ENCODE assay signal across 12 cellular contexts in genomic region chr5:131270809-131271208, GRCh38. TPM values are rescaled to one million over a fixed set of nuclear protein-coding genes. Genes with fewer than 3 reads are reported as not detected.
DNase-seq lines count a peak whose midpoint lies in the region; ATAC-seq and TF ChIP-seq lines count a peak whose summit lies in the region.
"Had no signal": no experiment of that assay in that cellular context is flagged by ENCODE, and none has a peak within 500 bp of the region (broad histone marks: within the 10 kb centered on the region; RNA-seq: fewer than 3 reads in every experiment).

No MANE protein-coding gene starts in this region.

- intact Hi-C loops in dendritic cell treated with granulocyte-macrophage colony-stimulating factor and Interleukin-4, amounts not matched to agents 40 ng/mL and 50 ng/mL, for 4 days (cut with micrococcal nuclease) = no loop called here
- intact Hi-C loops in tibial artery (cut with DNase I; ENCODE audit: low total_unique reads) (no loop called here), vagina (cut with DNase I) (no loop called here)

- H3K27me3 ChIP-seq in tibial artery = no peaks in the 10 kb centered on the region
- H3K27me3 ChIP-seq in vagina = no peaks in the 10 kb centered on the region
- H3K27me3 ChIP-seq: dorsolateral prefrontal cortex had no signal

- no peaks in the 10 kb centered on the region for H3K27me3 Mint-ChIP-seq in activated T-cell treated with anti-CD3 and anti-CD28 coated beads, Interleukin-2, amount 50 U/mL, for 72 hours (ENCODE audit: low read depth)
- no peaks in the 10 kb centered on the region for H3K27me3 Mint-ChIP-seq in dendritic cell treated with granulocyte-macrophage colony-stimulating factor and Interleukin-4, amounts not matched to agents 40 ng/mL and 50 ng/mL, for 4 days
- no peaks in the 10 kb centered on the region for H3K27me3 Mint-ChIP-seq in stimulated activated memory B cell treated with anti-CD40 and anti-IgM and Interleukin-4, amounts not matched to agents 10 μg/mL and 1 μg/mL and 100 μg/mL, for 72 hours

- H3K27ac Mint-ChIP-seq in activated T-cell treated with anti-CD3 and anti-CD28 coated beads, Interleukin-2, amount 50 U/mL, for 72 hours = peak overlapping the region; percentile 94
- H3K27ac Mint-ChIP-seq in dendritic cell treated with granulocyte-macrophage colony-stimulating factor and Interleukin-4, amounts not matched to agents 40 ng/mL and 50 ng/mL, for 4 days = peak overlapping the region; percentile 34
- H3K27ac Mint-ChIP-seq in stimulated activated memory B cell treated with anti-CD40 and anti-IgM and Interleukin-4, amounts not matched to agents 10 μg/mL and 1 μg/mL and 100 μg/mL, for 72 hours = peak overlapping the region; percentile 86

- no peak for ATAC-seq in activated T-cell treated with anti-CD3 and anti-CD28 coated beads, Interleukin-2, amount 50 U/mL, for 72 hours (replicated peaks in 1 of 2)
- ATAC-seq in stimulated activated memory B cell treated with anti-CD40 and anti-IgM and Interleukin-4, amounts not matched to agents 10 μg/mL and 1 μg/mL and 100 μg/mL, for 72 hours = no peak

- no peak for TF ChIP-seq CTCF in tibial artery (IDR thresholded peaks at IDR 0.05)
- no peak for TF ChIP-seq CTCF in vagina (IDR thresholded peaks at IDR 0.05)

- peaks cover 0 to 2% (median 0%) of the 10 kb centered on the region in 4 donors for H3K4me1 ChIP-seq in tibial artery
- peaks cover 28% of the 10 kb centered on the region for H3K4me1 ChIP-seq in vagina

- no peak overlapping the region for H3K4me3 ChIP-seq in tibial artery
- H3K4me3 ChIP-seq in vagina = no peak overlapping the region
- H3K4me3 ChIP-seq: dorsolateral prefrontal cortex had no signal

- DNase-seq in activated T-cell treated with anti-CD3 and anti-CD28 coated beads, Interleukin-2, amount 50 U/mL, for 72 hours = no peak
- no peak for DNase-seq in activated T-cell treated with anti-CD3 and anti-CD28 coated beads for 4 hours
- DNase-seq in RPMI7951 (ENCODE audit: low read depth) = peak; percentile 56
- DNase-seq in tibial artery = no peak
- DNase-seq in NCI-H446 (lab: John Stamatoyannopoulos, UW) = no peak
- DNase-seq in vagina (ENCODE audit: extremely low spot score in 2 of 2) = no peak
- DNase-seq: dorsolateral prefrontal cortex, NCI-H146, occipital lobe, SHP77 treated with DMSO at 0.1 percent for 48 hours had no signal

- no peak overlapping the region for H3K27ac ChIP-seq in tibial artery
- H3K27ac ChIP-seq in vagina = no peak overlapping the region

- no peak for TF ChIP-seq POLR2A in vagina (IDR thresholded peaks at IDR 0.05)

- H3K4me3 Mint-ChIP-seq in activated T-cell treated with anti-CD3 and anti-CD28 coated beads, Interleukin-2, amount 50 U/mL, for 72 hours = peak overlapping the region; percentile 80 to 89
- no peak overlapping the region for H3K4me3 Mint-ChIP-seq in dendritic cell treated with granulocyte-macrophage colony-stimulating factor and Interleukin-4, amounts not matched to agents 40 ng/mL and 50 ng/mL, for 4 days
- H3K4me3 Mint-ChIP-seq in stimulated activated memory B cell treated with anti-CD40 and anti-IgM and Interleukin-4, amounts not matched to agents 10 μg/mL and 1 μg/mL and 100 μg/mL, for 72 hours = peak overlapping the region; percentile 72

- peaks cover 10 to 14% of the 10 kb centered on the region in 2 donors for H3K36me3 Mint-ChIP-seq in activated T-cell treated with anti-CD3 and anti-CD28 coated beads, Interleukin-2, amount 50 U/mL, for 72 hours (ENCODE audit: insufficient read depth in 2 of 2)
- peaks cover 31% of the 10 kb centered on the region for H3K36me3 Mint-ChIP-seq in dendritic cell treated with granulocyte-macrophage colony-stimulating factor and Interleukin-4, amounts not matched to agents 40 ng/mL and 50 ng/mL, for 4 days (ENCODE audit: low read depth)
- peaks cover 13% of the 10 kb centered on the region for H3K36me3 Mint-ChIP-seq in stimulated activated memory B cell treated with anti-CD40 and anti-IgM and Interleukin-4, amounts not matched to agents 10 μg/mL and 1 μg/mL and 100 μg/mL, for 72 hours

- H3K36me3 ChIP-seq in tibial artery (no peaks in the 10 kb centered on the region), vagina (no peaks in the 10 kb centered on the region)

- H3K9me3 ChIP-seq in tibial artery (no peaks in the 10 kb centered on the region), vagina (no peaks in the 10 kb centered on the region)

- no peaks in the 10 kb centered on the region for H3K9me3 Mint-ChIP-seq in activated T-cell treated with anti-CD3 and anti-CD28 coated beads, Interleukin-2, amount 50 U/mL, for 72 hours
- no peaks in the 10 kb centered on the region for H3K9me3 Mint-ChIP-seq in dendritic cell treated with granulocyte-macrophage colony-stimulating factor and Interleukin-4, amounts not matched to agents 40 ng/mL and 50 ng/mL, for 4 days
- no peaks in the 10 kb centered on the region for H3K9me3 Mint-ChIP-seq in stimulated activated memory B cell treated with anti-CD40 and anti-IgM and Interleukin-4, amounts not matched to agents 10 μg/mL and 1 μg/mL and 100 μg/mL, for 72 hours

- H3K4me1 Mint-ChIP-seq in activated T-cell treated with anti-CD3 and anti-CD28 coated beads, Interleukin-2, amount 50 U/mL, for 72 hours (ENCODE audit: low read depth) = peaks cover 79% of the 10 kb centered on the region
- peaks cover 71% of the 10 kb centered on the region for H3K4me1 Mint-ChIP-seq in dendritic cell treated with granulocyte-macrophage colony-stimulating factor and Interleukin-4, amounts not matched to agents 40 ng/mL and 50 ng/mL, for 4 days (ENCODE audit: low read depth)
- peaks cover 75% of the 10 kb centered on the region for H3K4me1 Mint-ChIP-seq in stimulated activated memory B cell treated with anti-CD40 and anti-IgM and Interleukin-4, amounts not matched to agents 10 μg/mL and 1 μg/mL and 100 μg/mL, for 72 hours

RNA-seq across cellular contexts. Expression of gene CDC42SE2, which starts 7.0 kb away (rescaled TPM):
- 100 to 1,000 TPM; 147 to 151 TPM for total RNA-seq in activated T-cell treated with anti-CD3 and anti-CD28 coated beads, Interleukin-2, amount 50 U/mL, for 72 hours
- total RNA-seq in RPMI7951 (2014; rRNA removed; shearing (Covaris generic)) = 12.7 and 14.2 TPM in 2 replicates
- 19.4 TPM for total RNA-seq in vagina

Comparison
In these comparisons a context has a peak if more than half of its experiments do, and no peak if none do; other contexts are left out.
1. H3K27ac Mint-ChIP-seq: peak in every context shown above with its lines; median percentile 94 in activated T-cell treated with anti-CD3 and anti-CD28 coated beads, Interleukin-2, amount 50 U/mL, for 72 hours; 86 in stimulated activated memory B cell treated with anti-CD40 and anti-IgM and Interleukin-4, amounts not matched to agents 10 μg/mL and 1 μg/mL and 100 μg/mL, for 72 hours; 34 in dendritic cell treated with granulocyte-macrophage colony-stimulating factor and Interleukin-4, amounts not matched to agents 40 ng/mL and 50 ng/mL, for 4 days.